ENCODE assay signal across 13 cellular contexts in genomic region chr17:8797621-8798175, GRCh38. TPM values are rescaled to one million over a fixed set of nuclear protein-coding genes. Genes with fewer than 3 reads are reported as not detected.
DNase-seq lines count a peak whose midpoint lies in the region; ATAC-seq and TF ChIP-seq lines count a peak whose summit lies in the region.
"Had no signal": no experiment of that assay in that cellular context is flagged by ENCODE, and none has a peak within 500 bp of the region (broad histone marks: within the 10 kb centered on the region; RNA-seq: fewer than 3 reads in every experiment).

No MANE protein-coding gene starts in this region.

- intact Hi-C loops in dendritic cell treated with granulocyte-macrophage colony-stimulating factor and Interleukin-4, amounts not matched to agents 40 ng/mL and 50 ng/mL, for 4 days (cut with micrococcal nuclease), result no loop called here

- peaks cover 32% of the 10 kb centered on the region for H3K4me1 Mint-ChIP-seq in dendritic cell treated with granulocyte-macrophage colony-stimulating factor and Interleukin-4, amounts not matched to agents 40 ng/mL and 50 ng/mL, for 4 days (ENCODE audit: low read depth)
- H3K4me1 Mint-ChIP-seq in mesothelial cell of epicardium (peaks cover 11% of the 10 kb centered on the region), type B pancreatic cell (ENCODE audit: unreplicated experiment) (peaks cover 3% of the 10 kb centered on the region), T-cell (no peaks in the 10 kb centered on the region)

- CTCF ChIA-PET in T-cell (lab: Charles Lee), result no interaction called here

- no peaks in the 10 kb centered on the region for H3K27me3 Mint-ChIP-seq in dendritic cell treated with granulocyte-macrophage colony-stimulating factor and Interleukin-4, amounts not matched to agents 40 ng/mL and 50 ng/mL, for 4 days
- H3K27me3 Mint-ChIP-seq in mesothelial cell of epicardium (ENCODE audit: low read depth), result peaks cover 35% of the 10 kb centered on the region
- H3K27me3 Mint-ChIP-seq in type B pancreatic cell, result peaks cover 50% of the 10 kb centered on the region
- peaks cover 0 to 4% of the 10 kb centered on the region in 2 donors for H3K27me3 Mint-ChIP-seq in T-cell

- peak overlapping the region; percentile 60 for H3K27ac Mint-ChIP-seq in dendritic cell treated with granulocyte-macrophage colony-stimulating factor and Interleukin-4, amounts not matched to agents 40 ng/mL and 50 ng/mL, for 4 days
- H3K27ac Mint-ChIP-seq in mesothelial cell of epicardium (peak overlapping the region; percentile 9), type B pancreatic cell (no peak overlapping the region), T-cell (no peak overlapping the region)
- H3K27ac Mint-ChIP-seq: CD8-positive, alpha-beta T cell had no signal

- TF ChIP-seq CTCF in mesothelial cell of epicardium (IDR thresholded peaks at IDR 0.05; ENCODE audit: unreplicated experiment), result no peak
- no peak for TF ChIP-seq CTCF in type B pancreatic cell (conservative IDR thresholded peaks at IDR 0.05)

- DNase-seq in activated CD8-positive, alpha-beta memory T cell treated with anti-CD3 and anti-CD28 coated beads for 24 hours, result peak; percentile 35
- no peak for DNase-seq in activated CD8-positive, alpha-beta memory T cell treated with anti-CD3 and anti-CD28 coated beads, Interleukin-2, amount 50 U/mL, for 4 hours
- no peak for DNase-seq in mesothelial cell of epicardium (ENCODE audit: low spot score in 2 of 2, unreplicated experiment in 2 of 2)
- DNase-seq in type B pancreatic cell (ENCODE audit: extremely low spot score, unreplicated experiment), result no peak
- no peak for DNase-seq in SW 1271 (lab: John Stamatoyannopoulos, UW)
- no peak for DNase-seq in cerebellar nuclear complex (lab: John Stamatoyannopoulos, UW)
- no peak for DNase-seq in T-cell
- DNase-seq: CD8-positive, alpha-beta T cell; COR-L47; DMS53 had no signal

- ATAC-seq in T-cell (replicated peaks in 1 of 4), result no peak
- ATAC-seq: CD8-positive, alpha-beta T cell had no signal

- no peaks in the 10 kb centered on the region for H3K9me3 Mint-ChIP-seq in dendritic cell treated with granulocyte-macrophage colony-stimulating factor and Interleukin-4, amounts not matched to agents 40 ng/mL and 50 ng/mL, for 4 days
- H3K9me3 Mint-ChIP-seq in mesothelial cell of epicardium (no peaks in the 10 kb centered on the region), type B pancreatic cell (no peaks in the 10 kb centered on the region), T-cell (no peaks in the 10 kb centered on the region)
- H3K9me3 Mint-ChIP-seq: CD8-positive, alpha-beta T cell had no signal

- peaks cover 69% of the 10 kb centered on the region for H3K36me3 Mint-ChIP-seq in dendritic cell treated with granulocyte-macrophage colony-stimulating factor and Interleukin-4, amounts not matched to agents 40 ng/mL and 50 ng/mL, for 4 days (ENCODE audit: low read depth)
- no peaks in the 10 kb centered on the region for H3K36me3 Mint-ChIP-seq in mesothelial cell of epicardium
- H3K36me3 Mint-ChIP-seq in type B pancreatic cell, result no peaks in the 10 kb centered on the region
- no peaks in the 10 kb centered on the region for H3K36me3 Mint-ChIP-seq in T-cell
- H3K36me3 Mint-ChIP-seq: CD8-positive, alpha-beta T cell had no signal

- no peak overlapping the region for H3K4me3 Mint-ChIP-seq in dendritic cell treated with granulocyte-macrophage colony-stimulating factor and Interleukin-4, amounts not matched to agents 40 ng/mL and 50 ng/mL, for 4 days
- peak overlapping the region; percentile 68 for H3K4me3 Mint-ChIP-seq in mesothelial cell of epicardium
- peak overlapping the region; percentile 34 for H3K4me3 Mint-ChIP-seq in type B pancreatic cell
- H3K4me3 Mint-ChIP-seq in T-cell, result no peak overlapping the region
- H3K4me3 Mint-ChIP-seq: CD14-positive monocyte; CD8-positive, alpha-beta T cell had no signal

- POLR2A ChIA-PET in T-cell (lab: Charles Lee), result no interaction called here

RNA-seq across cellular contexts. Expression of gene MFSD6L, which starts 1.5 kb away (rescaled TPM):
- total RNA-seq in mesothelial cell of epicardium (3.0 to 4.4 TPM (median 4.0 TPM) in 3 replicates), type B pancreatic cell (ENCODE audit: low replicate concordance) (3.1 and 3.6 TPM in 2 replicates), T-cell (under 1 TPM in 4 of 5 donors, not detected in 1; 0.13 to 0.32 (median 0.20) TPM)
- total RNA-seq: A673; CD8-positive, alpha-beta T cell had no signal

RNA-seq across cellular contexts. Expression of gene SPDYE4, which starts 39.4 kb away (rescaled TPM):
- total RNA-seq in mesothelial cell of epicardium, result not detected in 3 replicates
- not detected in 2 replicates for total RNA-seq in type B pancreatic cell (ENCODE audit: low replicate concordance)
- total RNA-seq in T-cell, result not detected
- total RNA-seq: A673; CD8-positive, alpha-beta T cell had no signal

RNA-seq across cellular contexts. Expression of gene CCDC42, which starts 53.1 kb away (rescaled TPM):
- 0.16 to 0.33 TPM in 2 of 3 replicates, not detected in the other for total RNA-seq in mesothelial cell of epicardium
- total RNA-seq in type B pancreatic cell (ENCODE audit: low replicate concordance), result not detected in 2 replicates
- under 1 TPM in 1 of 5 donors, not detected in 4; 0.46 TPM for total RNA-seq in T-cell
- total RNA-seq: A673 had no signal

Comparison
In these comparisons a context has a peak if more than half of its experiments do, and no peak if none do; other contexts are left out.
1. H3K27ac Mint-ChIP-seq: peak in dendritic cell treated with granulocyte-macrophage colony-stimulating factor and Interleukin-4, amounts not matched to agents 40 ng/mL and 50 ng/mL, for 4 days (single experiment) and mesothelial cell of epicardium (single experiment); none in type B pancreatic cell (single experiment) and T-cell (0 of 2).
2. H3K4me3 Mint-ChIP-seq: peak in mesothelial cell of epicardium (single experiment) and type B pancreatic cell (single experiment); none in dendritic cell treated with granulocyte-macrophage colony-stimulating factor and Interleukin-4, amounts not matched to agents 40 ng/mL and 50 ng/mL, for 4 days (single experiment) and T-cell (0 of 3).